8 cellular contexts compared by ENCODE assay signal in the genomic region with DNA sequence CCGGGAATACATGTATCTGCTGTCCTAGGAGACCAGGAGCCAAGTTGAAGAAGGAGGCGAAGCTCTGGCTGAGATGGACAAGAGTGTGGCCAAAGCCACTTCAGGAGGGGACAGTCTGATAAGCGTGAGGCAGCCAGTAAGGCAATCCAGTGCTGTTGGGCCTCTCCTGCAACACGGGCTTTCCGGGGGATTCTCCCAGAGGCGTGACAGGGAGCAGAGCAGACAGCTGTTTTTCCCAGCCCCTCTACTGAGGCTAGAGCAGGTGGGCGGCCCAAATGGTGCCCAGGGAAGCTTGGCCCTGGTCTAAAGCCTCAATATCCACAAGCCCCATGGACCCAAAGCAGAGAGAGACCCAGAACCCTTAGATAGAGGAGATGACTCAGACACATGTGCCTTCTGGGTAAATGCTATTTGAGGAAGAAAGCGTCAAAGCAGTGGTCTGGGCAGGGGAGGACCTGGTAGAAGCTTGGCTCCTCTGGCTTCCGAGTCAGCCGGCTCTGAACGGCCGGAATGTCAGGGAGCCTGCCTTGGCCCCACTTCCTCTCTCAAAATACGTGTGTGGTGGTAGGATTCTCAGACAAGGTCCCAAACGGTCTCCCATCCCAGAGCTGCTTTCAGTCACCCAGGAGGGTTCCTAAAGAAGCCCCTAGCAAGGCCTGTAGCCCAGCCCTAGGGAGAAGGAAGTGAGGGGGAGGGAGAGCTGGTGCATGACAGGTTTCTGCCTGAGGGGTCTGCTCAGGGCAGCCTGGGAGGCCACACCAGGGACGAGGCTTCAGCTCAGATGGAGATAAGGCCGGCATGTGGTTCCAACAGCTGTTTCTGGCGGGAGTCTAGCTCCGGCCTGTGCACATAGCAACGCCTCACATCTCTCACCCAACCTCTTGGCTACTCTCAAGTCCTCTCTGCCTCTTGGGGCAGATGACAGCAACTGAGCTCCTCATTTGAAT. TPM values are rescaled to one million over a fixed set of nuclear protein-coding genes. Genes with fewer than 3 reads are reported as not detected.
A peak's percentile ranks its signal among the peaks of the same experiment; 100 is the strongest.
DNase-seq lines count a peak whose midpoint lies in the region; ATAC-seq and TF ChIP-seq lines count a peak whose summit lies in the region.

No MANE protein-coding gene starts in this region.

- ATAC-seq in GM19455 (IDR thresholded peaks at IDR 0.05; ENCODE audit: unreplicated experiment): peak; percentile 74
- ATAC-seq in HG03521 (IDR thresholded peaks at IDR 0.05; ENCODE audit: unreplicated experiment): peak; percentile 73
- ATAC-seq in HG03457 (IDR thresholded peaks at IDR 0.05; ENCODE audit: unreplicated experiment): no peak

- H3K27ac ChIP-seq in DOHH2 (ENCODE audit: low read depth, low read length) (no peak overlapping the region), cingulate gyrus (ENCODE audit: low read depth, low read length) (peak overlapping the region; percentile 98), skeletal muscle tissue (ENCODE audit: low read depth, low read length) (peak overlapping the region; percentile 91)

- peaks cover 2% of the 10 kb centered on the region; the same call in 1 of the 2 replicates for H3K27me3 ChIP-seq in DOHH2 (ENCODE audit: control insufficient read depth, low read length)
- no peaks in the 10 kb centered on the region for H3K27me3 ChIP-seq in skeletal muscle tissue (ENCODE audit: control insufficient read depth in 3 of 3, insufficient read depth in 3 of 3, low read length in 3 of 3)

- H3K9me2 ChIP-seq in DOHH2 (replicated peaks; ENCODE audit: control insufficient read depth, low read length): no peaks in the 10 kb centered on the region

- H3K36me3 ChIP-seq in DOHH2 (ENCODE audit: control insufficient read depth, low read length): peaks cover 6% of the 10 kb centered on the region
- peaks cover 23 to 35% (median 23%) of the 10 kb centered on the region in 3 donors for H3K36me3 ChIP-seq in skeletal muscle tissue (ENCODE audit: control insufficient read depth in 3 of 3, insufficient read depth in 3 of 3, low read length in 3 of 3)

- peaks cover 4% of the 10 kb centered on the region; the same call in 1 of the 2 replicates for H4K20me1 ChIP-seq in DOHH2 (ENCODE audit: control insufficient read depth, insufficient read depth, low read depth, low read length)

- TF ChIP-seq CTCF in DOHH2 (IDR thresholded peaks at IDR 0.05; ENCODE audit: low read depth, low read length, poor library complexity, severe bottlenecking): no peak

- peaks cover 60% of the 10 kb centered on the region for H3K4me1 ChIP-seq in DOHH2 (ENCODE audit: control insufficient read depth, low read length)
- peaks cover 62 to 78% (median 73%) of the 10 kb centered on the region in 3 donors for H3K4me1 ChIP-seq in skeletal muscle tissue (ENCODE audit: control insufficient read depth in 3 of 3, insufficient read depth in 3 of 3, low read length in 3 of 3)

- H3K9me3 ChIP-seq in DOHH2 (ENCODE audit: control insufficient read depth, insufficient read depth, low read length): no peaks in the 10 kb centered on the region
- H3K9me3 ChIP-seq in skeletal muscle tissue (ENCODE audit: control insufficient read depth in 3 of 3, low read length in 3 of 3): no peaks in the 10 kb centered on the region

- H3K79me2 ChIP-seq in DOHH2 (ENCODE audit: control insufficient read depth, low read length): no peaks in the 10 kb centered on the region

- no peak for DNase-seq in hepatic stellate cell (ENCODE audit: low spot score)
- no peak for DNase-seq in activated CD4-positive, alpha-beta T cell treated with anti-CD3 and anti-CD28 coated beads for 48 hours

- peak overlapping the region; percentile 72 to 89 (median 73) for H3K9ac ChIP-seq in skeletal muscle tissue (ENCODE audit: low read depth in 1 of 3, low read length in 3 of 3)

- peak overlapping the region; percentile 39 for H3K4me2 ChIP-seq in DOHH2 (ENCODE audit: low read length)

- H3K4me3 ChIP-seq in DOHH2 (ENCODE audit: low read length): no peak overlapping the region
- H3K4me3 ChIP-seq in skeletal muscle tissue (ENCODE audit: low read length in 3 of 3): peak overlapping the region; percentile 41 to 71 (median 64)

- H3F3A ChIP-seq in DOHH2 (ENCODE audit: control insufficient read depth, insufficient read depth): no peaks in the 10 kb centered on the region

RNA-seq across cellular contexts. Expression of a gene that starts 28.9 kb away (rescaled TPM):
- 31.8 TPM for total RNA-seq in skeletal muscle tissue

RNA-seq across cellular contexts. Expression of a gene that starts 50.5 kb away (rescaled TPM):
- 56.9 TPM for total RNA-seq in skeletal muscle tissue

RNA-seq across cellular contexts. Expression of a gene that starts 54.1 kb away (rescaled TPM):
- 30.3 TPM for total RNA-seq in skeletal muscle tissue
